1 cellular context compared by ENCODE assay signal in the genomic region with DNA sequence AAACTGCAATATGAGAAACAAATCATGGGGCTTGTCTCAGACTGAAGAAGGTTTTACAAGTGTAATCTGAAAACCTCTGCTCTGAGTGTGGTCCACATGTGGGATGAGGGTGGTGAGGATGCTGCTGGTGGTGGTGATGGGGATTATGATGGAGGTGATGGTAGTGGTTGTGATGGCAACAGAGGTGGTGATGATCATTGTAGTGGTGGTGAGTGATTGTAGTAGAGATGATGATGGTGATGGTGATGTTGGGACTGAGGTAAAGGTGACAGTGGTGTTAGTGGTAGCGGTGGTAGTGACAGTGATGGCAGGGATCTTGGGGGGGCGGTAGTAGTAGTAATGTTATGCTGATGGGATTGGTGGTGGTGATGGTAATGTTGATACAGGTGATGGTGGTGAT.
TF ChIP-seq lines count a peak whose summit lies in the region.

No MANE protein-coding gene starts in this region.

TF ChIP-seq in K562, 482 proteins besides CTCF, POLR2A, EP300 and RAD21 (continued from another document and continues in another):
- TF ChIP-seq, protein P1, sequence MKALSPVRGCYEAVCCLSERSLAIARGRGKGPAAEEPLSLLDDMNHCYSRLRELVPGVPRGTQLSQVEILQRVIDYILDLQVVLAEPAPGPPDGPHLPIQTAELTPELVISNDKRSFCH (CRISPR knock-in tag; IDR thresholded peaks at IDR 0.05): no peak
- TF ChIP-seq, protein P1 (tag; IDR thresholded peaks at IDR 0.05): no peak
- TF ChIP-seq, protein P2, sequence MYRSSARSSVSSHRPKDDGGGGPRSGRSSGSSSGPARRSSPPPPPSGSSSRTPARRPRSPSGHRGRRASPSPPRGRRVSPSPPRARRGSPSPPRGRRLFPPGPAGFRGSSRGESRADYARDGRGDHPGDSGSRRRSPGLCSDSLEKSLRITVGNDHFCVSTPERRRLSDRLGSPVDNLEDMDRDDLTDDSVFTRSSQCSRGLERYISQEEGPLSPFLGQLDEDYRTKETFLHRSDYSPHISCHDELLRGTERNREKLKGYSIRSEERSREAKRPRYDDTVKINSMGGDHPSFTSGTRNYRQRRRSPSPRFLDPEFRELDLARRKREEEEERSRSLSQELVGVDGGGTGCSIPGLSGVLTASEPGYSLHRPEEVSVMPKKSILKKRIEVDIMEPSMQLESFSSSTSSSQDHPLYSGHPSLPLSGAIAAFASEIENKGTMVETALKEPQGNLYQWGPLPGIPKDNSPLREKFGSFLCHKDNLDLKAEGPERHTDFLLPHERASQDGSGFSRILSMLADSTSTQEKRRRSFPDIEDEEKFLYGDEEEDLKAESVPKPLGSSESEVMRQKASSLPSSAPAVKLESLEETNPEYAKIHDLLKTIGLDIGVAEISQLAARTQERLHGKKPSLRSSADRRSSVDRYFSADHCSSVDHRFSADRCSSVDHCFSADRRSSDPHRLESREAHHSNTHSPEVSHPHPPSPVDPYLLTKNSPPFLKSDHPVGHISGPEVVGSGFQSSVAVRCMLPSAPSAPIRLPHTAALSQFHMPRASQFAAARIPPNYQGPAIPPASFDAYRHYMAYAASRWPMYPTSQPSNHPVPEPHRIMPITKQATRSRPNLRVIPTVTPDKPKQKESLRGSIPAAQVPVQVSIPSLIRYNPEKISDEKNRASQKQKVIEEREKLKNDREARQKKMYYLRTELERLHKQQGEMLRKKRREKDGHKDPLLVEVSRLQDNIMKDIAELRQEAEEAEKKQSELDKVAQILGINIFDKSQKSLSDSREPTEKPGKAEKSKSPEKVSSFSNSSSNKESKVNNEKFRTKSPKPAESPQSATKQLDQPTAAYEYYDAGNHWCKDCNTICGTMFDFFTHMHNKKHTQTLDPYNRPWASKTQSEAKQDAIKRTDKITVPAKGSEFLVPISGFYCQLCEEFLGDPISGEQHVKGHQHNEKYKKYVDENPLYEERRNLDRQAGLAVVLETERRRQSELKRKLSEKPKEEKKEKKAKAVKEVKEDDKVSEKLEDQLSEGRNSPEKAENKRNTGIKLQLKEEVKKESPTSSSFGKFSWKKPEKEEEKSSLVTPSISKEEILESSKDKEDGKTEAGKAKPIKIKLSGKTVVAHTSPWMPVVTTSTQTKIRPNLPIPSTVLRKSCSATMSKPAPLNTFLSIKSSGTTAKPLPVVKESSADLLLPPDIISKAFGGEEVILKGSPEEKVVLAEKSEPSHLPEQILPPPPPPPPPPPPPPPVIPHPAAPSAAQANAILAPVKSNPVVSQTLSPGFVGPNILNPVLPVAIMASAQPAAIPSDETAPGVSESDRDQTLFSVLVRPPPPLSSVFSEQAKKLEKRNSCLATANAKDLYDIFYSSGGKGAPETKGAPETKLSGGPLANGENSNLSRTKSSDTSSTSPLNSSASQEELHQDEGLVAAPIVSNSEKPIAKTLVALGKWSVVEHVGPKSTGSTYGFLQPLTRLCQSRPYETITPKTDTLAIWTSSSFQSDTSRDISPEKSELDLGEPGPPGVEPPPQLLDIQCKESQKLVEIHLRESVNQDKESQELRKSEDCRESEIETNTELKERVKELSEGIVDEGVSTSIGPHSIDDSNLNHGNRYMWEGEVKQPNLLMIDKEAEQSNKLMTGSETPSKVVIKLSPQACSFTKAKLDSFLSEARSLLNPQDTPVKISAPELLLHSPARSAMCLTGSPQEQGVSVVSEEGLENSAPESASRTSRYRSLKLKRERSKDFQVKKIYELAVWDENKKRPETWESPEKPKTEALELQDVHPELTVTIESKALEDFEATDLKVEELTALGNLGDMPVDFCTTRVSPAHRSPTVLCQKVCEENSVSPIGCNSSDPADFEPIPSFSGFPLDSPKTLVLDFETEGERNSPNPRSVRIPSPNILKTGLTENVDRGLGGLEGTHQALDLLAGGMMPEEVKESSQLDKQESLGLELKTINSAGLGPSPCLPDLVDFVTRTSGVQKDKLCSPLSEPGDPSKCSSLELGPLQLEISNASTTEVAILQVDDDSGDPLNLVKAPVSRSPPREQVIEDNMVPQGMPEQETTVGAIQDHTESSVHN (IDR thresholded peaks at IDR 0.05; ENCODE audit: borderline replicate concordance in 1 of 2, low read depth in 1 of 2): no peak
- no peak for TF ChIP-seq MEIS2 (IDR thresholded peaks at IDR 0.05; ENCODE audit: partially characterized antibody)
- no peak for TF ChIP-seq ZC3H4 (CRISPR knock-in tag; IDR thresholded peaks at IDR 0.05; ENCODE audit: borderline replicate concordance)
- TF ChIP-seq ZNF24 (IDR thresholded peaks at IDR 0.05): no peak
- TF ChIP-seq, protein P3, sequence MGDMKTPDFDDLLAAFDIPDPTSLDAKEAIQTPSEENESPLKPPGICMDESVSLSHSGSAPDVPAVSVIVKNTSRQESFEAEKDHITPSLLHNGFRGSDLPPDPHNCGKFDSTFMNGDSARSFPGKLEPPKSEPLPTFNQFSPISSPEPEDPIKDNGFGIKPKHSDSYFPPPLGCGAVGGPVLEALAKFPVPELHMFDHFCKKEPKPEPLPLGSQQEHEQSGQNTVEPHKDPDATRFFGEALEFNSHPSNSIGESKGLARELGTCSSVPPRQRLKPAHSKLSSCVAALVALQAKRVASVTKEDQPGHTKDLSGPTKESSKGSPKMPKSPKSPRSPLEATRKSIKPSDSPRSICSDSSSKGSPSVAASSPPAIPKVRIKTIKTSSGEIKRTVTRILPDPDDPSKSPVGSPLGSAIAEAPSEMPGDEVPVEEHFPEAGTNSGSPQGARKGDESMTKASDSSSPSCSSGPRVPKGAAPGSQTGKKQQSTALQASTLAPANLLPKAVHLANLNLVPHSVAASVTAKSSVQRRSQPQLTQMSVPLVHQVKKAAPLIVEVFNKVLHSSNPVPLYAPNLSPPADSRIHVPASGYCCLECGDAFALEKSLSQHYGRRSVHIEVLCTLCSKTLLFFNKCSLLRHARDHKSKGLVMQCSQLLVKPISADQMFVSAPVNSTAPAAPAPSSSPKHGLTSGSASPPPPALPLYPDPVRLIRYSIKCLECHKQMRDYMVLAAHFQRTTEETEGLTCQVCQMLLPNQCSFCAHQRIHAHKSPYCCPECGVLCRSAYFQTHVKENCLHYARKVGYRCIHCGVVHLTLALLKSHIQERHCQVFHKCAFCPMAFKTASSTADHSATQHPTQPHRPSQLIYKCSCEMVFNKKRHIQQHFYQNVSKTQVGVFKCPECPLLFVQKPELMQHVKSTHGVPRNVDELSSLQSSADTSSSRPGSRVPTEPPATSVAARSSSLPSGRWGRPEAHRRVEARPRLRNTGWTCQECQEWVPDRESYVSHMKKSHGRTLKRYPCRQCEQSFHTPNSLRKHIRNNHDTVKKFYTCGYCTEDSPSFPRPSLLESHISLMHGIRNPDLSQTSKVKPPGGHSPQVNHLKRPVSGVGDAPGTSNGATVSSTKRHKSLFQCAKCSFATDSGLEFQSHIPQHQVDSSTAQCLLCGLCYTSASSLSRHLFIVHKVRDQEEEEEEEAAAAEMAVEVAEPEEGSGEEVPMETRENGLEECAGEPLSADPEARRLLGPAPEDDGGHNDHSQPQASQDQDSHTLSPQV (IDR thresholded peaks at IDR 0.05): no peak
- TF ChIP-seq, protein P4, sequence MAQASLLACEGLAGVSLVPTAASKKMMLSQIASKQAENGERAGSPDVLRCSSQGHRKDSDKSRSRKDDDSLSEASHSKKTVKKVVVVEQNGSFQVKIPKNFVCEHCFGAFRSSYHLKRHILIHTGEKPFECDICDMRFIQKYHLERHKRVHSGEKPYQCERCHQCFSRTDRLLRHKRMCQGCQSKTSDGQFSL (CRISPR knock-in tag; IDR thresholded peaks at IDR 0.05): no peak
- TF ChIP-seq, protein P4 (tag; IDR thresholded peaks at IDR 0.05): no peak
- TF ChIP-seq ZNF75A (CRISPR knock-in tag; IDR thresholded peaks at IDR 0.05): no peak
- TF ChIP-seq MIER1 (IDR thresholded peaks at IDR 0.05; ENCODE audit: low read depth): no peak
- no peak for TF ChIP-seq FOXJ3 (CRISPR knock-in tag; IDR thresholded peaks at IDR 0.05)
- no peak for TF ChIP-seq PRMT5 (CRISPR knock-in tag; IDR thresholded peaks at IDR 0.05)
- TF ChIP-seq, protein P5, sequence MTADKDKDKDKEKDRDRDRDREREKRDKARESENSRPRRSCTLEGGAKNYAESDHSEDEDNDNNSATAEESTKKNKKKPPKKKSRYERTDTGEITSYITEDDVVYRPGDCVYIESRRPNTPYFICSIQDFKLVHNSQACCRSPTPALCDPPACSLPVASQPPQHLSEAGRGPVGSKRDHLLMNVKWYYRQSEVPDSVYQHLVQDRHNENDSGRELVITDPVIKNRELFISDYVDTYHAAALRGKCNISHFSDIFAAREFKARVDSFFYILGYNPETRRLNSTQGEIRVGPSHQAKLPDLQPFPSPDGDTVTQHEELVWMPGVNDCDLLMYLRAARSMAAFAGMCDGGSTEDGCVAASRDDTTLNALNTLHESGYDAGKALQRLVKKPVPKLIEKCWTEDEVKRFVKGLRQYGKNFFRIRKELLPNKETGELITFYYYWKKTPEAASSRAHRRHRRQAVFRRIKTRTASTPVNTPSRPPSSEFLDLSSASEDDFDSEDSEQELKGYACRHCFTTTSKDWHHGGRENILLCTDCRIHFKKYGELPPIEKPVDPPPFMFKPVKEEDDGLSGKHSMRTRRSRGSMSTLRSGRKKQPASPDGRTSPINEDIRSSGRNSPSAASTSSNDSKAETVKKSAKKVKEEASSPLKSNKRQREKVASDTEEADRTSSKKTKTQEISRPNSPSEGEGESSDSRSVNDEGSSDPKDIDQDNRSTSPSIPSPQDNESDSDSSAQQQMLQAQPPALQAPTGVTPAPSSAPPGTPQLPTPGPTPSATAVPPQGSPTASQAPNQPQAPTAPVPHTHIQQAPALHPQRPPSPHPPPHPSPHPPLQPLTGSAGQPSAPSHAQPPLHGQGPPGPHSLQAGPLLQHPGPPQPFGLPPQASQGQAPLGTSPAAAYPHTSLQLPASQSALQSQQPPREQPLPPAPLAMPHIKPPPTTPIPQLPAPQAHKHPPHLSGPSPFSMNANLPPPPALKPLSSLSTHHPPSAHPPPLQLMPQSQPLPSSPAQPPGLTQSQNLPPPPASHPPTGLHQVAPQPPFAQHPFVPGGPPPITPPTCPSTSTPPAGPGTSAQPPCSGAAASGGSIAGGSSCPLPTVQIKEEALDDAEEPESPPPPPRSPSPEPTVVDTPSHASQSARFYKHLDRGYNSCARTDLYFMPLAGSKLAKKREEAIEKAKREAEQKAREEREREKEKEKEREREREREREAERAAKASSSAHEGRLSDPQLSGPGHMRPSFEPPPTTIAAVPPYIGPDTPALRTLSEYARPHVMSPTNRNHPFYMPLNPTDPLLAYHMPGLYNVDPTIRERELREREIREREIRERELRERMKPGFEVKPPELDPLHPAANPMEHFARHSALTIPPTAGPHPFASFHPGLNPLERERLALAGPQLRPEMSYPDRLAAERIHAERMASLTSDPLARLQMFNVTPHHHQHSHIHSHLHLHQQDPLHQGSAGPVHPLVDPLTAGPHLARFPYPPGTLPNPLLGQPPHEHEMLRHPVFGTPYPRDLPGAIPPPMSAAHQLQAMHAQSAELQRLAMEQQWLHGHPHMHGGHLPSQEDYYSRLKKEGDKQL (CRISPR knock-in tag; IDR thresholded peaks at IDR 0.05; ENCODE audit: borderline replicate concordance): no peak
- no peak for TF ChIP-seq HIVEP1 (CRISPR knock-in tag; IDR thresholded peaks at IDR 0.05)
- TF ChIP-seq, protein P6, sequence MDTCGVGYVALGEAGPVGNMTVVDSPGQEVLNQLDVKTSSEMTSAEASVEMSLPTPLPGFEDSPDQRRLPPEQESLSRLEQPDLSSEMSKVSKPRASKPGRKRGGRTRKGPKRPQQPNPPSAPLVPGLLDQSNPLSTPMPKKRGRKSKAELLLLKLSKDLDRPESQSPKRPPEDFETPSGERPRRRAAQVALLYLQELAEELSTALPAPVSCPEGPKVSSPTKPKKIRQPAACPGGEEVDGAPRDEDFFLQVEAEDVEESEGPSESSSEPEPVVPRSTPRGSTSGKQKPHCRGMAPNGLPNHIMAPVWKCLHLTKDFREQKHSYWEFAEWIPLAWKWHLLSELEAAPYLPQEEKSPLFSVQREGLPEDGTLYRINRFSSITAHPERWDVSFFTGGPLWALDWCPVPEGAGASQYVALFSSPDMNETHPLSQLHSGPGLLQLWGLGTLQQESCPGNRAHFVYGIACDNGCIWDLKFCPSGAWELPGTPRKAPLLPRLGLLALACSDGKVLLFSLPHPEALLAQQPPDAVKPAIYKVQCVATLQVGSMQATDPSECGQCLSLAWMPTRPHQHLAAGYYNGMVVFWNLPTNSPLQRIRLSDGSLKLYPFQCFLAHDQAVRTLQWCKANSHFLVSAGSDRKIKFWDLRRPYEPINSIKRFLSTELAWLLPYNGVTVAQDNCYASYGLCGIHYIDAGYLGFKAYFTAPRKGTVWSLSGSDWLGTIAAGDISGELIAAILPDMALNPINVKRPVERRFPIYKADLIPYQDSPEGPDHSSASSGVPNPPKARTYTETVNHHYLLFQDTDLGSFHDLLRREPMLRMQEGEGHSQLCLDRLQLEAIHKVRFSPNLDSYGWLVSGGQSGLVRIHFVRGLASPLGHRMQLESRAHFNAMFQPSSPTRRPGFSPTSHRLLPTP (IDR thresholded peaks at IDR 0.05; ENCODE audit: borderline replicate concordance, extremely low read depth, insufficient read length): no peak
- TF ChIP-seq GABPB1 (CRISPR knock-in tag; IDR thresholded peaks at IDR 0.05): no peak
- TF ChIP-seq CREBBP (IDR thresholded peaks at IDR 0.05; ENCODE audit: low read depth, low read length): no peak
- TF ChIP-seq HLTF (IDR thresholded peaks at IDR 0.05): 0 out of 2 replicates have a peak, but pooled peaks have one; percentile 36
- TF ChIP-seq JUND (IDR thresholded peaks at IDR 0.05; ENCODE audit: borderline replicate concordance, low read depth, low read length): no peak
- TF ChIP-seq JUND (tag; IDR thresholded peaks at IDR 0.05; ENCODE audit: borderline replicate concordance, low read depth, low read length): no peak
- TF ChIP-seq, protein P7, sequence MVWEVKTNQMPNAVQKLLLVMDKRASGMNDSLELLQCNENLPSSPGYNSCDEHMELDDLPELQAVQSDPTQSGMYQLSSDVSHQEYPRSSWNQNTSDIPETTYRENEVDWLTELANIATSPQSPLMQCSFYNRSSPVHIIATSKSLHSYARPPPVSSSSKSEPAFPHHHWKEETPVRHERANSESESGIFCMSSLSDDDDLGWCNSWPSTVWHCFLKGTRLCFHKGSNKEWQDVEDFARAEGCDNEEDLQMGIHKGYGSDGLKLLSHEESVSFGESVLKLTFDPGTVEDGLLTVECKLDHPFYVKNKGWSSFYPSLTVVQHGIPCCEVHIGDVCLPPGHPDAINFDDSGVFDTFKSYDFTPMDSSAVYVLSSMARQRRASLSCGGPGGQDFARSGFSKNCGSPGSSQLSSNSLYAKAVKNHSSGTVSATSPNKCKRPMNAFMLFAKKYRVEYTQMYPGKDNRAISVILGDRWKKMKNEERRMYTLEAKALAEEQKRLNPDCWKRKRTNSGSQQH (CRISPR knock-in tag; IDR thresholded peaks at IDR 0.05): no peak
